13 cellular contexts compared by ENCODE assay signal in genomic region chr15:72740202-72740601, GRCh38. TPM values are rescaled to one million over a fixed set of nuclear protein-coding genes. Genes with fewer than 3 reads are reported as not detected.
DNase-seq lines count a peak whose midpoint lies in the region; ATAC-seq and TF ChIP-seq lines count a peak whose summit lies in the region.
"Had no signal": no experiment of that assay in that cellular context is flagged by ENCODE, and none has a peak within 500 bp of the region (broad histone marks: within the 10 kb centered on the region; RNA-seq: fewer than 3 reads in every experiment).

No MANE protein-coding gene starts in this region.

- POLR2A ChIA-PET in CD8-positive, alpha-beta T cell (lab: Charles Lee) = no interaction called here
- POLR2A ChIA-PET in activated CD8-positive, alpha-beta T cell treated with anti-CD3 and anti-CD28 coated beads for 36 hours (lab: Charles Lee) = interaction anchor here (1.6 kb wide), 1 partner anchor 54 kb away, joined by 3 read pairs; the partner anchor contains the start of genes BBS4 and HIGD2B

- no peaks in the 10 kb centered on the region for H3K9me3 ChIP-seq in CD8-positive, alpha-beta T cell (ENCODE audit: low read length)
- no peaks in the 10 kb centered on the region for H3K9me3 ChIP-seq in uterus
- H3K9me3 ChIP-seq: Caco-2, MG63, right lobe of liver had no signal

- intact Hi-C loops in CD8-positive, alpha-beta T cell (cut with DNase I, micrococcal nuclease) = no loop called here
- intact Hi-C loops in activated CD8-positive, alpha-beta T cell treated with anti-CD3 and anti-CD28 coated beads for 36 hours (cut with micrococcal nuclease) = no loop called here
- intact Hi-C loops in uterus (cut with DNase I; ENCODE audit: low total_unique reads) = no loop called here

- H3K9me3 Mint-ChIP-seq in CD8-positive, alpha-beta T cell = no peaks in the 10 kb centered on the region
- H3K9me3 Mint-ChIP-seq in activated CD8-positive, alpha-beta T cell treated with anti-CD3 and anti-CD28 coated beads for 36 hours = no peaks in the 10 kb centered on the region

- H3K27me3 ChIP-seq in CD8-positive, alpha-beta T cell (ENCODE audit: insufficient read depth, low read length) = no peaks in the 10 kb centered on the region
- H3K27me3 ChIP-seq in uterus = no peaks in the 10 kb centered on the region
- H3K27me3 ChIP-seq: MG63, right lobe of liver had no signal

- TF ChIP-seq POLR2A in uterus (IDR thresholded peaks at IDR 0.05) = no peak

- H3K4me1 Mint-ChIP-seq in CD8-positive, alpha-beta T cell (ENCODE audit: low read depth) = peaks cover 27% of the 10 kb centered on the region
- peaks cover 21% of the 10 kb centered on the region for H3K4me1 Mint-ChIP-seq in activated CD8-positive, alpha-beta T cell treated with anti-CD3 and anti-CD28 coated beads for 36 hours (ENCODE audit: low read depth)
- H3K4me1 Mint-ChIP-seq: GM23338 had no signal

- H3K36me3 ChIP-seq in CD8-positive, alpha-beta T cell (ENCODE audit: insufficient read depth, low read length) = no peaks in the 10 kb centered on the region
- no peaks in the 10 kb centered on the region for H3K36me3 ChIP-seq in uterus

- no peak for DNase-seq in CD8-positive, alpha-beta T cell
- DNase-seq in GM19238 (ENCODE audit: insufficient read length, low spot score) (peak; percentile 33), uterus (no peak), NCI-H2227 treated with DMSO at 0.1 percent for 48 hours (lab: John Stamatoyannopoulos, UW) (no peak), amniotic stem cell (lab: John Stamatoyannopoulos, UW) (no peak), NCI-H524 (lab: John Stamatoyannopoulos, UW) (no peak)
- DNase-seq in activated CD8-positive, alpha-beta T cell treated with anti-CD3 and anti-CD28 coated beads for 36 hours = no peak
- DNase-seq: Caco-2, MG63, right lobe of liver, SIG-M5 had no signal

- peak overlapping the region; percentile 53 for H3K4me3 Mint-ChIP-seq in CD8-positive, alpha-beta T cell
- H3K4me3 Mint-ChIP-seq in activated CD8-positive, alpha-beta T cell treated with anti-CD3 and anti-CD28 coated beads for 36 hours = no peak overlapping the region
- H3K4me3 Mint-ChIP-seq: GM23338 had no signal

- peak; percentile 42 for ATAC-seq in CD8-positive, alpha-beta T cell
- peak; percentile 82 for ATAC-seq in HG03095 (IDR thresholded peaks at IDR 0.05; ENCODE audit: unreplicated experiment)
- peak; percentile 85 for ATAC-seq in activated CD8-positive, alpha-beta T cell treated with anti-CD3 and anti-CD28 coated beads for 36 hours
- ATAC-seq: GM23338, right lobe of liver had no signal

- no peak overlapping the region for H3K27ac ChIP-seq in CD8-positive, alpha-beta T cell (ENCODE audit: low read depth, low read length)
- H3K27ac ChIP-seq in uterus = no peak overlapping the region
- H3K27ac ChIP-seq: right lobe of liver had no signal

- TF ChIP-seq CTCF in CD8-positive, alpha-beta T cell (IDR thresholded peaks at IDR 0.05) = no peak
- no peak for TF ChIP-seq CTCF in activated CD8-positive, alpha-beta T cell treated with anti-CD3 and anti-CD28 coated beads for 36 hours (IDR thresholded peaks at IDR 0.05)
- no peak for TF ChIP-seq CTCF in uterus (IDR thresholded peaks at IDR 0.05)

- H3K4me3 ChIP-seq in CD8-positive, alpha-beta T cell (ENCODE audit: low read depth, low read length) = no peak overlapping the region
- H3K4me3 ChIP-seq in uterus = no peak overlapping the region
- H3K4me3 ChIP-seq: GM23338, MG63, right lobe of liver had no signal

- CTCF ChIA-PET in CD8-positive, alpha-beta T cell (lab: Charles Lee) = interaction anchor here (2.6 kb wide), 1 partner anchor 18 kb away, joined by 16 read pairs; no protein-coding TSS in a partner anchor
- CTCF ChIA-PET in activated CD8-positive, alpha-beta T cell treated with anti-CD3 and anti-CD28 coated beads for 36 hours (lab: Charles Lee) = interaction anchor here (1.2 to 2.7 kb wide), 5 partner anchors 12 to 513 kb away, joined by 3 to 21 read pairs (median 5); no protein-coding TSS in a partner anchor

- H3K36me3 Mint-ChIP-seq in CD8-positive, alpha-beta T cell = peaks cover 52% of the 10 kb centered on the region
- H3K36me3 Mint-ChIP-seq in activated CD8-positive, alpha-beta T cell treated with anti-CD3 and anti-CD28 coated beads for 36 hours (ENCODE audit: low read depth) = peaks cover 44% of the 10 kb centered on the region

- no peaks in the 10 kb centered on the region for H3K27me3 Mint-ChIP-seq in CD8-positive, alpha-beta T cell (ENCODE audit: low read depth)
- H3K27me3 Mint-ChIP-seq in activated CD8-positive, alpha-beta T cell treated with anti-CD3 and anti-CD28 coated beads for 36 hours = no peaks in the 10 kb centered on the region

- H3K4me1 ChIP-seq in CD8-positive, alpha-beta T cell (ENCODE audit: insufficient read depth, low read length) = peaks cover 20% of the 10 kb centered on the region
- H3K4me1 ChIP-seq in uterus = no peaks in the 10 kb centered on the region
- H3K4me1 ChIP-seq: right lobe of liver had no signal

- peak overlapping the region; percentile 78 for H3K27ac Mint-ChIP-seq in CD8-positive, alpha-beta T cell
- H3K27ac Mint-ChIP-seq in activated CD8-positive, alpha-beta T cell treated with anti-CD3 and anti-CD28 coated beads for 36 hours = peak overlapping the region; percentile 76
- H3K27ac Mint-ChIP-seq: GM23338 had no signal

RNA-seq across cellular contexts. Expression of gene ADPGK, which starts 43.4 kb away (rescaled TPM):
- total RNA-seq in CD8-positive, alpha-beta T cell = 100 to 1,000 TPM; 113 to 120 TPM
- 10 to 100 TPM; 63.7 to 65.1 TPM for total RNA-seq in activated CD8-positive, alpha-beta T cell treated with anti-CD3 and anti-CD28 coated beads for 36 hours
- 10 to 100 TPM; 17.1 to 87.6 (median 54.8) TPM for total RNA-seq in uterus

RNA-seq across cellular contexts. Expression of gene BBS4, which starts 54.2 kb away (rescaled TPM):
- 10 to 100 TPM in 1 of 2 experiments, 1 to 10 TPM in 1; 8.8 to 12.9 TPM for total RNA-seq in CD8-positive, alpha-beta T cell
- 10 to 100 TPM; 10.8 to 11.4 TPM for total RNA-seq in activated CD8-positive, alpha-beta T cell treated with anti-CD3 and anti-CD28 coated beads for 36 hours
- 10 to 100 TPM in 3 of 4 donors, 1 to 10 TPM in 1; 6.8 to 38.5 (median 22.2) TPM for total RNA-seq in uterus

RNA-seq across cellular contexts. Expression of gene HIGD2B, which starts 54.2 kb away (rescaled TPM):
- total RNA-seq in CD8-positive, alpha-beta T cell = under 1 TPM in 1 of 2 experiments, not detected in 1; 0.27 TPM
- total RNA-seq in activated CD8-positive, alpha-beta T cell treated with anti-CD3 and anti-CD28 coated beads for 36 hours = under 1 TPM; 0.27 to 0.32 TPM
- not detected for total RNA-seq in uterus
- total RNA-seq: Caco-2, GM23338 had no signal
